ENCODE assay signal across 21 cellular contexts in genomic region chr7:142803901-142804300, GRCh38. TPM values are rescaled to one million over a fixed set of nuclear protein-coding genes. Genes with fewer than 3 reads are reported as not detected.
DNase-seq lines count a peak whose midpoint lies in the region; ATAC-seq and TF ChIP-seq lines count a peak whose summit lies in the region.
"Had no signal": no experiment of that assay in that cellular context is flagged by ENCODE, and none has a peak within 500 bp of the region (broad histone marks: within the 10 kb centered on the region; RNA-seq: fewer than 3 reads in every experiment).

No MANE protein-coding gene starts in this region.

- H3K4me2 ChIP-seq in Loucy (ENCODE audit: low read depth, low read length, poor library complexity, severe bottlenecking): peak overlapping the region; percentile 100
- H3K4me2 ChIP-seq: SK-N-SH had no signal

- no peaks in the 10 kb centered on the region for H3K9me3 ChIP-seq in Loucy (ENCODE audit: insufficient read depth, low read depth, low read length)

- H2AFZ ChIP-seq in Loucy (ENCODE audit: low read length): no peak overlapping the region

- peaks cover 94% of the 10 kb centered on the region for H3K4me1 ChIP-seq in Loucy (ENCODE audit: insufficient read depth, low read length, poor library complexity, severe bottlenecking)

- H3K36me3 Mint-ChIP-seq in activated naive CD8-positive, alpha-beta T cell: peaks cover 51% of the 10 kb centered on the region
- peaks cover 50% of the 10 kb centered on the region for H3K36me3 Mint-ChIP-seq in natural killer cell treated with Interleukin-12 subunit alpha and Interleukin-12 subunit beta and Interleukin-15 and Interleukin-18, amount 100 ng/mL, for 72 hours
- H3K36me3 Mint-ChIP-seq: brain had no signal

- peaks cover 57% of the 10 kb centered on the region for H3F3A ChIP-seq in Loucy (ENCODE audit: low read depth)

- H3K27me3 ChIP-seq in Loucy (ENCODE audit: insufficient read depth, low read length, poor library complexity, severe bottlenecking): peaks cover 7% of the 10 kb centered on the region

- H4K20me1 ChIP-seq in Loucy (ENCODE audit: insufficient read depth, low read length, poor library complexity, severe bottlenecking): no peaks in the 10 kb centered on the region

- H3K4me1 Mint-ChIP-seq in activated naive CD8-positive, alpha-beta T cell (ENCODE audit: low read depth): peaks cover 96% of the 10 kb centered on the region
- peaks cover 88 to 98% of the 10 kb centered on the region in 2 donors for H3K4me1 Mint-ChIP-seq in natural killer cell treated with Interleukin-12 subunit alpha and Interleukin-12 subunit beta and Interleukin-15 and Interleukin-18, amount 100 ng/mL, for 72 hours (ENCODE audit: low read depth in 2 of 2)
- H3K4me1 Mint-ChIP-seq: brain had no signal

- H3K4me3 Mint-ChIP-seq in activated naive CD8-positive, alpha-beta T cell: peak overlapping the region; percentile 99
- H3K4me3 Mint-ChIP-seq in natural killer cell treated with Interleukin-12 subunit alpha and Interleukin-12 subunit beta and Interleukin-15 and Interleukin-18, amount 100 ng/mL, for 72 hours: peak overlapping the region; percentile 84
- H3K4me3 Mint-ChIP-seq: brain had no signal

- peak overlapping the region; percentile 100 for H3K9ac ChIP-seq in Loucy (ENCODE audit: low read depth, low read length, poor library complexity, severe bottlenecking)
- H3K9ac ChIP-seq: SK-N-SH had no signal

- TF ChIP-seq CTCF in Loucy (conservative IDR thresholded peaks at IDR 0.05; ENCODE audit: low read length): no peak

- H3K9me3 Mint-ChIP-seq in activated naive CD8-positive, alpha-beta T cell (ENCODE audit: low read depth): no peaks in the 10 kb centered on the region
- peaks cover 10% of the 10 kb centered on the region for H3K9me3 Mint-ChIP-seq in natural killer cell treated with Interleukin-12 subunit alpha and Interleukin-12 subunit beta and Interleukin-15 and Interleukin-18, amount 100 ng/mL, for 72 hours

- peaks cover 48% of the 10 kb centered on the region for H3K36me3 ChIP-seq in Loucy (ENCODE audit: insufficient read depth, low read length)

- peak; percentile 48 for DNase-seq in activated CD8-positive, alpha-beta memory T cell treated with anti-CD3 and anti-CD28 coated beads, Interleukin-2, amount 50 U/mL, for 48 hours
- no peak for DNase-seq in activated CD8-positive, alpha-beta memory T cell treated with anti-CD3 and anti-CD28 coated beads for 24 hours
- DNase-seq in natural killer cell treated with Interleukin-12 subunit alpha and Interleukin-12 subunit beta and Interleukin-15 and Interleukin-18, amount 100 ng/mL, for 72 hours (ENCODE audit: low spot score): no peak
- DNase-seq in NCI-H187 treated with DMSO at 0.1 percent for 48 hours (lab: John Stamatoyannopoulos, UW) (no peak), NCI-H1930 (lab: John Stamatoyannopoulos, UW) (no peak), midbrain (lab: John Stamatoyannopoulos, UW) (no peak)
- DNase-seq: activated CD4-positive, alpha-beta T cell treated with anti-CD3 and anti-CD28 coated beads, Interleukin-2, amount 50 U/mL, for 4 hours; DMS79; foreskin melanocyte; NCI-H1436; NCI-H774; nucleus accumbens; right cardiac atrium; SK-N-SH had no signal

- peaks cover 83% of the 10 kb centered on the region for H3K79me2 ChIP-seq in Loucy (ENCODE audit: insufficient read depth, low read length)

- peak overlapping the region; percentile 93 for H3K4me3 ChIP-seq in Loucy (ENCODE audit: low read length, poor library complexity, severe bottlenecking)

- H3K9me2 ChIP-seq in Loucy (replicated peaks; ENCODE audit: low read depth, low read length): no peaks in the 10 kb centered on the region
- H3K9me2 ChIP-seq: SK-N-SH had no signal

- no peak for ATAC-seq in natural killer cell treated with Interleukin-12 subunit alpha and Interleukin-12 subunit beta and Interleukin-15 and Interleukin-18, amount 100 ng/mL, for 72 hours
- ATAC-seq: Panc1, right cardiac atrium had no signal

- H3K27me3 Mint-ChIP-seq in activated naive CD8-positive, alpha-beta T cell: no peaks in the 10 kb centered on the region
- no peaks in the 10 kb centered on the region for H3K27me3 Mint-ChIP-seq in natural killer cell treated with Interleukin-12 subunit alpha and Interleukin-12 subunit beta and Interleukin-15 and Interleukin-18, amount 100 ng/mL, for 72 hours

- H3K27ac Mint-ChIP-seq in activated naive CD8-positive, alpha-beta T cell: peak overlapping the region; percentile 99
- peak overlapping the region; percentile 94 to 97 for H3K27ac Mint-ChIP-seq in natural killer cell treated with Interleukin-12 subunit alpha and Interleukin-12 subunit beta and Interleukin-15 and Interleukin-18, amount 100 ng/mL, for 72 hours
- H3K27ac Mint-ChIP-seq: brain had no signal

RNA-seq across cellular contexts. Expression of gene PRSS2, which starts 33.1 kb away (rescaled TPM):
- under 1 TPM in 1 of 2 donors, not detected in 1; 0.76 TPM for total RNA-seq in natural killer cell treated with Interleukin-12 subunit alpha and Interleukin-12 subunit beta and Interleukin-15 and Interleukin-18, amount 100 ng/mL, for 72 hours
- total RNA-seq: MCF 10A, mononuclear cell, ureter had no signal

RNA-seq across cellular contexts. Expression of gene EPHB6, which starts 51.0 kb away (rescaled TPM):
- total RNA-seq in natural killer cell treated with Interleukin-12 subunit alpha and Interleukin-12 subunit beta and Interleukin-15 and Interleukin-18, amount 100 ng/mL, for 72 hours: 1 to 10 TPM in 1 of 2 donors, under 1 TPM in 1; 0.64 to 1.8 TPM

RNA-seq across cellular contexts. Expression of gene PRSS1, which starts 54.6 kb away (rescaled TPM):
- total RNA-seq in natural killer cell treated with Interleukin-12 subunit alpha and Interleukin-12 subunit beta and Interleukin-15 and Interleukin-18, amount 100 ng/mL, for 72 hours: not detected
- total RNA-seq: MCF 10A, ureter had no signal
